In genomic region chr19:49361438-49362047, GRCh38 we compare ENCODE assay signal across 1 cellular context.
A peak's percentile ranks its signal among the peaks of the same experiment; 100 is the strongest.
TF ChIP-seq lines count a peak whose summit lies in the region.

No MANE protein-coding gene starts in this region.

TF ChIP-seq in K562, 482 proteins besides CTCF, POLR2A, EP300 and RAD21 (continued from another document):
- TF ChIP-seq, protein P1, sequence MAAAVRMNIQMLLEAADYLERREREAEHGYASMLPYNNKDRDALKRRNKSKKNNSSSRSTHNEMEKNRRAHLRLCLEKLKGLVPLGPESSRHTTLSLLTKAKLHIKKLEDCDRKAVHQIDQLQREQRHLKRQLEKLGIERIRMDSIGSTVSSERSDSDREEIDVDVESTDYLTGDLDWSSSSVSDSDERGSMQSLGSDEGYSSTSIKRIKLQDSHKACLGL (CRISPR knock-in tag; IDR thresholded peaks at IDR 0.05; ENCODE audit: borderline replicate concordance, poor library complexity, severe bottlenecking), result no peak
- TF ChIP-seq TGIF2 (CRISPR knock-in tag; IDR thresholded peaks at IDR 0.05) (no peak), MAZ (CRISPR knock-in tag; conservative IDR thresholded peaks at IDR 0.05 in 1 of 2, IDR thresholded peaks at IDR 0.05 in 1 of 2) (peak in 1 of 2 experiments; percentile 21; a peak in 1 of 4 replicates), CEBPB (tag; IDR thresholded peaks at IDR 0.05) (no peak), ASH1L (IDR thresholded peaks at IDR 0.05; ENCODE audit: borderline replicate concordance, low read depth, partially characterized antibody) (no peak), NR2F6 (CRISPR knock-in tag; IDR thresholded peaks at IDR 0.05) (no peak), TCF7 (IDR thresholded peaks at IDR 0.05; ENCODE audit: borderline replicate concordance) (no peak), NRF1 (conservative IDR thresholded peaks at IDR 0.05 in 1 of 2, IDR thresholded peaks at IDR 0.05 in 1 of 2) (no peak), SAFB (IDR thresholded peaks at IDR 0.05; ENCODE audit: borderline replicate concordance, low read depth, low read length) (no peak), ZBTB26 (CRISPR knock-in tag; IDR thresholded peaks at IDR 0.05) (no peak), ZNF165 (CRISPR knock-in tag; IDR thresholded peaks at IDR 0.05; ENCODE audit: borderline replicate concordance) (no peak), ZNF707 (CRISPR knock-in tag; conservative IDR thresholded peaks at IDR 0.05) (no peak), NFIC (IDR thresholded peaks at IDR 0.05) (peak; percentile 95), SRF (CRISPR knock-in tag; IDR thresholded peaks at IDR 0.05) (no peak; a peak in 1 of 4 replicates), EP400 (IDR thresholded peaks at IDR 0.05) (0 out of 2 replicates have a peak, but pooled peaks have one; percentile 42), MYC (IDR thresholded peaks at IDR 0.05; ENCODE audit: low read depth, low read length) (peak; percentile 14; the same call in 1 of the 2 replicates), MYC (CRISPR knock-in tag; IDR thresholded peaks at IDR 0.05; ENCODE audit: borderline replicate concordance, low read depth) (no peak), SAFB2 (IDR thresholded peaks at IDR 0.05; ENCODE audit: borderline replicate concordance, low read depth, low read length, severe bottlenecking) (no peak), ARID1B (IDR thresholded peaks at IDR 0.05) (no peak), PYGO2 (tag; IDR thresholded peaks at IDR 0.05) (no peak), ZNF41 (CRISPR knock-in tag; conservative IDR thresholded peaks at IDR 0.05) (no peak), ZNF133 (CRISPR knock-in tag; IDR thresholded peaks at IDR 0.05) (no peak), FOXA3 (CRISPR knock-in tag; conservative IDR thresholded peaks at IDR 0.05 in 1 of 2, IDR thresholded peaks at IDR 0.05 in 1 of 2) (no peak), USF2 (CRISPR knock-in tag; IDR thresholded peaks at IDR 0.05) (no peak), GTF2E2 (tag; IDR thresholded peaks at IDR 0.05) (no peak), ZNF584 (CRISPR knock-in tag; IDR thresholded peaks at IDR 0.05; ENCODE audit: low read depth) (no peak), ZBTB40 (IDR thresholded peaks at IDR 0.05) (0 out of 2 replicates have a peak, but pooled peaks have one; percentile 27), ZBTB40 (CRISPR knock-in tag; IDR thresholded peaks at IDR 0.05) (no peak), CREB1 (IDR thresholded peaks at IDR 0.05) (no peak), CREB1 (CRISPR knock-in tag; IDR thresholded peaks at IDR 0.05) (no peak), KLF6 (CRISPR knock-in tag; IDR thresholded peaks at IDR 0.05; ENCODE audit: borderline replicate concordance) (no peak), TCF3 (CRISPR knock-in tag; IDR thresholded peaks at IDR 0.05) (no peak), RFX7 (CRISPR knock-in tag; IDR thresholded peaks at IDR 0.05) (no peak), ARHGAP35 (IDR thresholded peaks at IDR 0.05; ENCODE audit: partially characterized antibody) (no peak), ZC3H8 (IDR thresholded peaks at IDR 0.05) (no peak), NR4A1 (CRISPR knock-in tag; IDR thresholded peaks at IDR 0.05) (no peak), NR4A1 (tag; IDR thresholded peaks at IDR 0.05) (no peak), LEF1 (IDR thresholded peaks at IDR 0.05) (no peak)
- TF ChIP-seq, protein P2, sequence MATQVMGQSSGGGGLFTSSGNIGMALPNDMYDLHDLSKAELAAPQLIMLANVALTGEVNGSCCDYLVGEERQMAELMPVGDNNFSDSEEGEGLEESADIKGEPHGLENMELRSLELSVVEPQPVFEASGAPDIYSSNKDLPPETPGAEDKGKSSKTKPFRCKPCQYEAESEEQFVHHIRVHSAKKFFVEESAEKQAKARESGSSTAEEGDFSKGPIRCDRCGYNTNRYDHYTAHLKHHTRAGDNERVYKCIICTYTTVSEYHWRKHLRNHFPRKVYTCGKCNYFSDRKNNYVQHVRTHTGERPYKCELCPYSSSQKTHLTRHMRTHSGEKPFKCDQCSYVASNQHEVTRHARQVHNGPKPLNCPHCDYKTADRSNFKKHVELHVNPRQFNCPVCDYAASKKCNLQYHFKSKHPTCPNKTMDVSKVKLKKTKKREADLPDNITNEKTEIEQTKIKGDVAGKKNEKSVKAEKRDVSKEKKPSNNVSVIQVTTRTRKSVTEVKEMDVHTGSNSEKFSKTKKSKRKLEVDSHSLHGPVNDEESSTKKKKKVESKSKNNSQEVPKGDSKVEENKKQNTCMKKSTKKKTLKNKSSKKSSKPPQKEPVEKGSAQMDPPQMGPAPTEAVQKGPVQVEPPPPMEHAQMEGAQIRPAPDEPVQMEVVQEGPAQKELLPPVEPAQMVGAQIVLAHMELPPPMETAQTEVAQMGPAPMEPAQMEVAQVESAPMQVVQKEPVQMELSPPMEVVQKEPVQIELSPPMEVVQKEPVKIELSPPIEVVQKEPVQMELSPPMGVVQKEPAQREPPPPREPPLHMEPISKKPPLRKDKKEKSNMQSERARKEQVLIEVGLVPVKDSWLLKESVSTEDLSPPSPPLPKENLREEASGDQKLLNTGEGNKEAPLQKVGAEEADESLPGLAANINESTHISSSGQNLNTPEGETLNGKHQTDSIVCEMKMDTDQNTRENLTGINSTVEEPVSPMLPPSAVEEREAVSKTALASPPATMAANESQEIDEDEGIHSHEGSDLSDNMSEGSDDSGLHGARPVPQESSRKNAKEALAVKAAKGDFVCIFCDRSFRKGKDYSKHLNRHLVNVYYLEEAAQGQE (CRISPR knock-in tag; IDR thresholded peaks at IDR 0.05; ENCODE audit: low read depth), result no peak
- TF ChIP-seq, protein P3, sequence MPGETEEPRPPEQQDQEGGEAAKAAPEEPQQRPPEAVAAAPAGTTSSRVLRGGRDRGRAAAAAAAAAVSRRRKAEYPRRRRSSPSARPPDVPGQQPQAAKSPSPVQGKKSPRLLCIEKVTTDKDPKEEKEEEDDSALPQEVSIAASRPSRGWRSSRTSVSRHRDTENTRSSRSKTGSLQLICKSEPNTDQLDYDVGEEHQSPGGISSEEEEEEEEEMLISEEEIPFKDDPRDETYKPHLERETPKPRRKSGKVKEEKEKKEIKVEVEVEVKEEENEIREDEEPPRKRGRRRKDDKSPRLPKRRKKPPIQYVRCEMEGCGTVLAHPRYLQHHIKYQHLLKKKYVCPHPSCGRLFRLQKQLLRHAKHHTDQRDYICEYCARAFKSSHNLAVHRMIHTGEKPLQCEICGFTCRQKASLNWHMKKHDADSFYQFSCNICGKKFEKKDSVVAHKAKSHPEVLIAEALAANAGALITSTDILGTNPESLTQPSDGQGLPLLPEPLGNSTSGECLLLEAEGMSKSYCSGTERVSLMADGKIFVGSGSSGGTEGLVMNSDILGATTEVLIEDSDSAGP (CRISPR knock-in tag; IDR thresholded peaks at IDR 0.05), result no peak
- TF ChIP-seq, protein P4, sequence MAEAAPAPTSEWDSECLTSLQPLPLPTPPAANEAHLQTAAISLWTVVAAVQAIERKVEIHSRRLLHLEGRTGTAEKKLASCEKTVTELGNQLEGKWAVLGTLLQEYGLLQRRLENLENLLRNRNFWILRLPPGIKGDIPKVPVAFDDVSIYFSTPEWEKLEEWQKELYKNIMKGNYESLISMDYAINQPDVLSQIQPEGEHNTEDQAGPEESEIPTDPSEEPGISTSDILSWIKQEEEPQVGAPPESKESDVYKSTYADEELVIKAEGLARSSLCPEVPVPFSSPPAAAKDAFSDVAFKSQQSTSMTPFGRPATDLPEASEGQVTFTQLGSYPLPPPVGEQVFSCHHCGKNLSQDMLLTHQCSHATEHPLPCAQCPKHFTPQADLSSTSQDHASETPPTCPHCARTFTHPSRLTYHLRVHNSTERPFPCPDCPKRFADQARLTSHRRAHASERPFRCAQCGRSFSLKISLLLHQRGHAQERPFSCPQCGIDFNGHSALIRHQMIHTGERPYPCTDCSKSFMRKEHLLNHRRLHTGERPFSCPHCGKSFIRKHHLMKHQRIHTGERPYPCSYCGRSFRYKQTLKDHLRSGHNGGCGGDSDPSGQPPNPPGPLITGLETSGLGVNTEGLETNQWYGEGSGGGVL (CRISPR knock-in tag; IDR thresholded peaks at IDR 0.05), result no peak
- TF ChIP-seq, protein P5, sequence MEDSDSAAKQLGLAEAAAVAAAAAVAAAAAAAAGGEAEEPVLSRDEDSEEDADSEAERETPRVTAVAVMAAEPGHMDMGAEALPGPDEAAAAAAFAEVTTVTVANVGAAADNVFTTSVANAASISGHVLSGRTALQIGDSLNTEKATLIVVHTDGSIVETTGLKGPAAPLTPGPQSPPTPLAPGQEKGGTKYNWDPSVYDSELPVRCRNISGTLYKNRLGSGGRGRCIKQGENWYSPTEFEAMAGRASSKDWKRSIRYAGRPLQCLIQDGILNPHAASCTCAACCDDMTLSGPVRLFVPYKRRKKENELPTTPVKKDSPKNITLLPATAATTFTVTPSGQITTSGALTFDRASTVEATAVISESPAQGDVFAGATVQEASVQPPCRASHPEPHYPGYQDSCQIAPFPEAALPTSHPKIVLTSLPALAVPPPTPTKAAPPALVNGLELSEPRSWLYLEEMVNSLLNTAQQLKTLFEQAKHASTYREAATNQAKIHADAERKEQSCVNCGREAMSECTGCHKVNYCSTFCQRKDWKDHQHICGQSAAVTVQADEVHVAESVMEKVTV (CRISPR knock-in tag; IDR thresholded peaks at IDR 0.05), result no peak
- TF ChIP-seq, protein P6, sequence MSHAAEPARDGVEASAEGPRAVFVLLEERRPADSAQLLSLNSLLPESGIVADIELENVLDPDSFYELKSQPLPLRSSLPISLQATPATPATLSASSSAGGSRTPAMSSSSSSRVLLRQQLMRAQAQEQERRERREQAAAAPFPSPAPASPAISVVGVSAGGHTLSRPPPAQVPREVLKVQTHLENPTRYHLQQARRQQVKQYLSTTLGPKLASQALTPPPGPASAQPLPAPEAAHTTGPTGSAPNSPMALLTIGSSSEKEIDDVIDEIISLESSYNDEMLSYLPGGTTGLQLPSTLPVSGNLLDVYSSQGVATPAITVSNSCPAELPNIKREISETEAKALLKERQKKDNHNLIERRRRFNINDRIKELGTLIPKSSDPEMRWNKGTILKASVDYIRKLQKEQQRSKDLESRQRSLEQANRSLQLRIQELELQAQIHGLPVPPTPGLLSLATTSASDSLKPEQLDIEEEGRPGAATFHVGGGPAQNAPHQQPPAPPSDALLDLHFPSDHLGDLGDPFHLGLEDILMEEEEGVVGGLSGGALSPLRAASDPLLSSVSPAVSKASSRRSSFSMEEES (CRISPR knock-in tag; IDR thresholded peaks at IDR 0.05), result no peak
TF ChIP-seq in K562: peak in this region for 22.
